23 cellular contexts compared by ENCODE assay signal in genomic region chr7:47719675-47720074, GRCh38.
A peak's percentile ranks its signal among the peaks of the same experiment; 100 is the strongest.
DNase-seq lines count a peak whose midpoint lies in the region; ATAC-seq, FAIRE-seq and TF ChIP-seq lines count a peak whose summit lies in the region.
"Had no signal": no experiment of that assay in that cellular context is flagged by ENCODE, and none has a peak within 500 bp of the region (broad histone marks: within the 10 kb centered on the region; RNA-seq: fewer than 3 reads in every experiment).

No MANE protein-coding gene starts in this region.

- no peak overlapping the region for H3K4me2 ChIP-seq in IMR-90 (ENCODE audit: low read depth, low read length)
- H3K4me2 ChIP-seq in OCI-LY7 (ENCODE audit: low read length) = 0 out of 2 replicates have a peak overlapping the region, but pooled peaks have one; percentile 44
- H3K4me2 ChIP-seq in HepG2 (ENCODE audit: low read depth, low read length) = no peak overlapping the region
- H3K4me2 ChIP-seq: BLaER1 had no signal

- H2AK9ac ChIP-seq in IMR-90 (replicated peaks; ENCODE audit: low read depth, low read length, poor library complexity) = no peak overlapping the region

- no peak for TF ChIP-seq RAD21 in IMR-90 (IDR thresholded peaks at IDR 0.05; ENCODE audit: low read length)
- TF ChIP-seq RAD21 in HepG2 (CRISPR knock-in tag; IDR thresholded peaks at IDR 0.05) = no peak

- TF ChIP-seq CTCF in IMR-90 (conservative IDR thresholded peaks at IDR 0.05; ENCODE audit: low read depth, low read length) (no peak), OCI-LY7 (conservative IDR thresholded peaks at IDR 0.05; ENCODE audit: low read length) (no peak), HepG2 (CRISPR knock-in tag; IDR thresholded peaks at IDR 0.05) (no peak), type B pancreatic cell (conservative IDR thresholded peaks at IDR 0.05) (no peak)

- H3K9me3 Mint-ChIP-seq in type B pancreatic cell = no peaks in the 10 kb centered on the region
- no peaks in the 10 kb centered on the region for H3K9me3 Mint-ChIP-seq in T-helper 2 cell treated with Interferon-gamma antibody and Interleukin-4, amounts not matched to agents 5 μg/mL and 100 μg/mL, for 36 hours
- H3K9me3 Mint-ChIP-seq: CD4-positive, alpha-beta T cell; HFFc6 had no signal

- H3K4me1 ChIP-seq in IMR-90 (ENCODE audit: control insufficient read depth, insufficient read depth, low read length) (peaks cover 13% of the 10 kb centered on the region), OCI-LY7 (ENCODE audit: insufficient read depth, low read length, poor library complexity, severe bottlenecking) (peaks cover 75% of the 10 kb centered on the region), HepG2 (ENCODE audit: insufficient read depth, low read length) (peaks cover 76% of the 10 kb centered on the region)

- H4K91ac ChIP-seq in IMR-90 (ENCODE audit: insufficient read depth, low read depth, low read length) = no peak overlapping the region

- H3K14ac ChIP-seq in IMR-90 (replicated peaks; ENCODE audit: low read depth, low read length) = no peak overlapping the region

- no peaks in the 10 kb centered on the region for H3K79me1 ChIP-seq in IMR-90 (ENCODE audit: low read depth in 1 of 2, low read length in 2 of 2)

- H3K9ac ChIP-seq in IMR-90 (ENCODE audit: low read depth, low read length) (no peak overlapping the region), HepG2 (ENCODE audit: insufficient read depth, low read depth, low read length) (no peak overlapping the region)
- H3K9ac ChIP-seq: BLaER1 had no signal

- BruUV-seq in IMR-90 (replicated peaks; lab: Mats Ljungman, UMichigan) = no TSS peak
- BruUV-seq in OCI-LY7 (replicated peaks; lab: Mats Ljungman, UMichigan) = no TSS peak
- BruUV-seq in HepG2 (replicated peaks; lab: Mats Ljungman, UMichigan) = no TSS peak

- no peak overlapping the region for H2AFZ ChIP-seq in IMR-90 (replicated peaks; ENCODE audit: low read length, poor library complexity)
- H2AFZ ChIP-seq in OCI-LY7 (ENCODE audit: low read length) = peak overlapping the region; percentile 81; the same call in 1 of the 2 replicates
- no peak overlapping the region for H2AFZ ChIP-seq in HepG2 (ENCODE audit: low read length)

- no peaks in the 10 kb centered on the region for H3K79me2 ChIP-seq in OCI-LY7 (ENCODE audit: insufficient read depth, low read depth, low read length)
- no peaks in the 10 kb centered on the region for H3K79me2 ChIP-seq in HepG2 (ENCODE audit: insufficient read depth, low read length)

- no peaks in the 10 kb centered on the region for H3K9me2 ChIP-seq in OCI-LY7 (ENCODE audit: insufficient read depth, low read length)

- TF ChIP-seq EP300 in HepG2 (IDR thresholded peaks at IDR 0.05; ENCODE audit: low read depth in 2 of 2, low read length in 2 of 2) = no peak
- TF ChIP-seq EP300 in HepG2 (CRISPR knock-in tag; IDR thresholded peaks at IDR 0.05; ENCODE audit: borderline replicate concordance) = no peak

- H2BK5ac ChIP-seq in IMR-90 (ENCODE audit: low read depth, low read length, poor library complexity, severe bottlenecking) = no peak overlapping the region

- no peak overlapping the region for H3K4me3 Mint-ChIP-seq in type B pancreatic cell
- no peak overlapping the region for H3K4me3 Mint-ChIP-seq in T-helper 2 cell treated with Interferon-gamma antibody and Interleukin-4, amounts not matched to agents 5 μg/mL and 100 μg/mL, for 36 hours
- H3K4me3 Mint-ChIP-seq: CD4-positive, alpha-beta T cell; HFFc6 had no signal

- no peak overlapping the region for H3K18ac ChIP-seq in IMR-90 (ENCODE audit: low read depth, low read length)

- 0 out of 2 replicates have a peak overlapping the region, but pooled peaks have one; percentile 16 for H2BK20ac ChIP-seq in IMR-90 (ENCODE audit: low read depth, low read length)

- H4K20me1 ChIP-seq in IMR-90 (ENCODE audit: insufficient read depth, low read length) = no peaks in the 10 kb centered on the region
- no peaks in the 10 kb centered on the region for H4K20me1 ChIP-seq in OCI-LY7 (ENCODE audit: insufficient read depth, low read length)
- H4K20me1 ChIP-seq in HepG2 (ENCODE audit: insufficient read depth, low read length) = no peaks in the 10 kb centered on the region
- H4K20me1 ChIP-seq: BLaER1 had no signal

- H3K4me3 ChIP-seq in IMR-90 (ENCODE audit: insufficient read depth, low read depth, low read length) = no peak overlapping the region
- no peak overlapping the region for H3K4me3 ChIP-seq in OCI-LY7 (ENCODE audit: low read depth, low read length, poor library complexity, severe bottlenecking)
- no peak overlapping the region for H3K4me3 ChIP-seq in HepG2 (replicated peaks in 1 of 3; ENCODE audit: insufficient read depth in 1 of 3, low read depth in 2 of 3, low read length in 3 of 3)
- H3K4me3 ChIP-seq: BLaER1 had no signal

- H3K9me3 ChIP-seq in IMR-90 (ENCODE audit: control insufficient read depth, insufficient read depth, low read length) (no peaks in the 10 kb centered on the region), OCI-LY7 (ENCODE audit: low read length) (no peaks in the 10 kb centered on the region), HepG2 (ENCODE audit: low read length) (no peaks in the 10 kb centered on the region)
- H3K9me3 ChIP-seq: BLaER1, Caco-2 had no signal

- in situ Hi-C loops in IMR-90 (cut with MboI; ENCODE audit: low sequenced_read_pairs) = no loop called here
- in situ Hi-C loops in HepG2 (cut with HindIII; ENCODE audit: extremely low pct_ligation_motif_present, low pct_unique_long_range_greater_than_20kb) = no loop called here

- intact Hi-C loops in IMR-90 (cut with micrococcal nuclease) = no loop called here
- intact Hi-C loops in OCI-LY7 (cut with micrococcal nuclease; ENCODE audit: unreplicated experiment) = loop anchor here (5.0 kb wide), 1 partner anchor 98 kb away; no protein-coding TSS in a partner anchor
- intact Hi-C loops in HepG2 (cut with micrococcal nuclease; ENCODE audit: unreplicated experiment) = no loop called here

- WGBS in IMR-90 (ENCODE audit: extremely low coverage in 2 of 2, insufficient read length in 1 of 2), 2 experiments = 83% methylated on average over 2 of the region's 7 CpGs; no CpG with 5 or more reads in 1 of the 2 experiments
- WGBS in HepG2 (ENCODE audit: low lambda C conversion rate) = 96% methylated on average over 7 of the region's 7 CpGs

- H3K23ac ChIP-seq in IMR-90 (ENCODE audit: low read depth, low read length) = no peak overlapping the region

- dilution Hi-C loops in IMR-90 (cut with HindIII; ENCODE audit: low sequenced_read_pairs, unreplicated experiment) = no loop called here

- H4K5ac ChIP-seq in IMR-90 (ENCODE audit: low read depth, low read length) = no peak overlapping the region

- CTCF ChIA-PET in IMR-90 (lab: Yijun Ruan, JAX) = no interaction called here
- CTCF ChIA-PET in OCI-LY7 (lab: Charles Lee; ENCODE audit: unreplicated experiment) = no interaction called here
- CTCF ChIA-PET in HepG2 (lab: Yijun Ruan, JAX; ENCODE audit: low intra/inter-chr PET ratio, low total read pairs) = no interaction called here

- H3K36me3 ChIP-seq in IMR-90 (ENCODE audit: control insufficient read depth, insufficient read depth, low read length) (no peaks in the 10 kb centered on the region), OCI-LY7 (ENCODE audit: insufficient read depth, low read length) (no peaks in the 10 kb centered on the region), HepG2 (replicated peaks in 1 of 2; ENCODE audit: control insufficient read depth in 1 of 2, insufficient read depth in 2 of 2, low read length in 2 of 2) (no peaks in the 10 kb centered on the region)
- H3K36me3 ChIP-seq: BLaER1 had no signal

- H2BK120ac ChIP-seq in IMR-90 (ENCODE audit: low read depth, low read length) = peak overlapping the region; percentile 18; the same call in 1 of the 2 replicates

- H3K27me3 ChIP-seq in IMR-90 (ENCODE audit: control insufficient read depth, insufficient read depth, low read length) (no peaks in the 10 kb centered on the region), HepG2 (ENCODE audit: control insufficient read depth in 1 of 2, insufficient read depth in 2 of 2, low read length in 2 of 2) (no peaks in the 10 kb centered on the region)
- H3K27me3 ChIP-seq: BLaER1 had no signal

- ATAC-seq in IMR-90 (ENCODE audit: low read depth) (no peak), HepG2 (no peak)

- H4K8ac ChIP-seq in IMR-90 (ENCODE audit: low read depth in 2 of 2, low read length in 2 of 2) = no peak overlapping the region

- no peak overlapping the region for H2BK15ac ChIP-seq in IMR-90 (ENCODE audit: low read depth, low read length)

- H3K9me1 ChIP-seq in IMR-90 (ENCODE audit: insufficient read depth, low read length) = peaks cover 8% of the 10 kb centered on the region

- H2AK5ac ChIP-seq in IMR-90 (ENCODE audit: low read depth, low read length) = no peak overlapping the region

- H3K27ac ChIP-seq in IMR-90 (ENCODE audit: insufficient read depth, low read length) (no peak overlapping the region), OCI-LY7 (ENCODE audit: low read depth, low read length, poor library complexity, severe bottlenecking) (no peak overlapping the region), HepG2 (ENCODE audit: extremely low read length, insufficient read depth, low read length) (no peak overlapping the region)
- H3K27ac ChIP-seq: BLaER1 had no signal

- H3K4me1 Mint-ChIP-seq in type B pancreatic cell (ENCODE audit: unreplicated experiment) = peaks cover 53% of the 10 kb centered on the region
- H3K4me1 Mint-ChIP-seq in T-helper 2 cell treated with Interferon-gamma antibody and Interleukin-4, amounts not matched to agents 5 μg/mL and 100 μg/mL, for 36 hours (ENCODE audit: low read depth) = no peaks in the 10 kb centered on the region

- POLR2A ChIA-PET in IMR-90 (lab: Charles Lee; ENCODE audit: unreplicated experiment) (no interaction called here), OCI-LY7 (lab: Charles Lee) (interaction anchor here (1.4 to 1.7 kb wide), 3 partner anchors 49 to 138 kb away, joined by 3 to 10 read pairs (median 3); no protein-coding TSS in a partner anchor), HepG2 (lab: Yijun Ruan, JAX) (no interaction called here)

- H3K27me3 Mint-ChIP-seq in type B pancreatic cell = no peaks in the 10 kb centered on the region
- no peaks in the 10 kb centered on the region for H3K27me3 Mint-ChIP-seq in T-helper 2 cell treated with Interferon-gamma antibody and Interleukin-4, amounts not matched to agents 5 μg/mL and 100 μg/mL, for 36 hours (ENCODE audit: low read depth)
- H3K27me3 Mint-ChIP-seq: CD4-positive, alpha-beta T cell had no signal

- H3K56ac ChIP-seq in IMR-90 (ENCODE audit: extremely low read depth, insufficient read depth, low read length) = no peak overlapping the region

- H3K4ac ChIP-seq in IMR-90 (ENCODE audit: low read depth, low read length) = 0 out of 2 replicates have a peak overlapping the region, but pooled peaks have one; percentile 12

- no peaks in the 10 kb centered on the region for H3K36me3 Mint-ChIP-seq in type B pancreatic cell
- H3K36me3 Mint-ChIP-seq in T-helper 2 cell treated with Interferon-gamma antibody and Interleukin-4, amounts not matched to agents 5 μg/mL and 100 μg/mL, for 36 hours (ENCODE audit: low read depth) = no peaks in the 10 kb centered on the region

- DNase-seq in IMR-90 (no peak), OCI-LY7 (ENCODE audit: low spot score) (no peak), HepG2 (ENCODE audit: low spot score) (no peak), type B pancreatic cell (ENCODE audit: extremely low spot score, unreplicated experiment) (peak; percentile 31), HPDE6-E6E7 (ENCODE audit: extremely low spot score) (no peak), HuH-7 (ENCODE audit: low spot score) (no peak)
- no peak for DNase-seq in T-helper 2 cell treated with Interferon-gamma antibody and Interleukin-4, amounts not matched to agents 5 μg/mL and 100 μg/mL, for 36 hours (ENCODE audit: low spot score)
- DNase-seq: Caco-2; CD4-positive, alpha-beta T cell; DMS 273 treated with DMSO at 0.1 percent for 48 hours; DMS79 treated with DMSO at 0.1 percent for 48 hours; H7; HFFc6; MV-4-11; NCI-H1694; NCI-H2081; NCI-H2171; NCI-H345; NCI-H524; NCI-H774; NK-92 treated with Interleukin-12 subunit alpha and Interleukin-12 subunit beta, amount 100 ng/mL, for 24 hours; SHP77 had no signal

- TF ChIP-seq POLR2A in IMR-90 (IDR thresholded peaks at IDR 0.05; ENCODE audit: low read depth, low read length) = no peak
- no peak for TF ChIP-seq POLR2A in HepG2 (IDR thresholded peaks at IDR 0.05; ENCODE audit: insufficient read depth in 1 of 2, low read depth in 2 of 2, low read length in 2 of 2)

- H3K27ac Mint-ChIP-seq in type B pancreatic cell = no peak overlapping the region
- no peak overlapping the region for H3K27ac Mint-ChIP-seq in T-helper 2 cell treated with Interferon-gamma antibody and Interleukin-4, amounts not matched to agents 5 μg/mL and 100 μg/mL, for 36 hours
- H3K27ac Mint-ChIP-seq: CD4-positive, alpha-beta T cell; HFFc6 had no signal

- no peak for FAIRE-seq in HepG2 (lab: Jason Lieb, UNC)
